Comparison of ENCODE assay signal across 16 cellular contexts in genomic region chr1:104028670-104029069, GRCh38.
DNase-seq lines count a peak whose midpoint lies in the region; ATAC-seq and TF ChIP-seq lines count a peak whose summit lies in the region.
"Had no signal": no experiment of that assay in that cellular context is flagged by ENCODE, and none has a peak within 500 bp of the region (broad histone marks: within the 10 kb centered on the region; RNA-seq: fewer than 3 reads in every experiment).

No MANE protein-coding gene starts in this region.

- H3K27me3 Mint-ChIP-seq in nephron (ENCODE audit: low read depth) = no peaks in the 10 kb centered on the region

- no peak for TF ChIP-seq CTCF in nephron (IDR thresholded peaks at IDR 0.05; ENCODE audit: unreplicated experiment in 3 of 3)

- H3K9me3 Mint-ChIP-seq in nephron = no peaks in the 10 kb centered on the region

- no peaks in the 10 kb centered on the region for H3K4me1 Mint-ChIP-seq in nephron

- H3K4me3 Mint-ChIP-seq in nephron = no peak overlapping the region
- H3K4me3 Mint-ChIP-seq: CD8-positive, alpha-beta T cell had no signal

- DNase-seq in glomerular visceral epithelial cell (ENCODE audit: extremely low spot score) = no peak
- DNase-seq in stimulated activated CD8-positive, alpha-beta memory T cell treated with anti-CD3 and anti-CD28 coated beads, Interleukin-4, amount 100 ng/mL, for 48 hours = no peak
- DNase-seq in NCI-H1105 treated with DMSO at 0.1 percent for 48 hours (lab: John Stamatoyannopoulos, UW) = no peak
- DNase-seq: CD8-positive, alpha-beta T cell; DND-41; GDM1; KG1; NCI-H187 treated with DMSO at 0.1 percent for 48 hours; NCI-H2171; Right ventricle myocardium superior; T-helper 2 cell had no signal

- H3K36me3 Mint-ChIP-seq in nephron (ENCODE audit: low read depth) = no peaks in the 10 kb centered on the region
- H3K36me3 Mint-ChIP-seq: CD8-positive, alpha-beta T cell had no signal

- peak overlapping the region in 2 of 3 experiments; percentile 25 to 77 for H3K27ac Mint-ChIP-seq in nephron
- H3K27ac Mint-ChIP-seq: CD8-positive, alpha-beta T cell had no signal

- ATAC-seq in GM18867 (IDR thresholded peaks at IDR 0.05; ENCODE audit: unreplicated experiment) = peak; percentile 52
- peak; percentile 62 for ATAC-seq in GM21717 (IDR thresholded peaks at IDR 0.05; ENCODE audit: unreplicated experiment)
- peak; percentile 41 for ATAC-seq in HG03565 (IDR thresholded peaks at IDR 0.05; ENCODE audit: unreplicated experiment)
- ATAC-seq: CD8-positive, alpha-beta T cell; Panc1 had no signal
